19 cellular contexts compared by ENCODE assay signal in genomic region chr2:30867385-30867784, GRCh38.
"Had no signal": no experiment of that assay in that cellular context is flagged by ENCODE, and none has a peak within 500 bp of the region (broad histone marks: within the 10 kb centered on the region; RNA-seq: fewer than 3 reads in every experiment).

No MANE protein-coding gene starts in this region.

- ATAC-seq: activated naive CD4-positive, alpha-beta T cell treated with anti-CD3 and anti-CD28 coated beads, Interleukin-2, amount 50 U/mL, for 72 hours; activated T-cell treated with anti-CD3 and anti-CD28 coated beads, Interleukin-2, amount 50 U/mL, for 72 hours; natural killer cell treated with Interleukin-12 subunit alpha and Interleukin-12 subunit beta and Interleukin-15 and Interleukin-18, amount 100 ng/mL, for 72 hours; WTC11 had no signal

- H3K27ac Mint-ChIP-seq: activated CD4-positive, alpha-beta T cell treated with anti-CD3 and anti-CD28 coated beads, Interleukin-2, amount 10 ng/mL, durations not matched to agents 24 days and 14 days; activated naive CD4-positive, alpha-beta T cell treated with anti-CD3 and anti-CD28 coated beads, Interleukin-2, amount 50 U/mL, for 72 hours; activated T-cell treated with anti-CD3 and anti-CD28 coated beads, Interleukin-2, amount 50 U/mL, for 72 hours; natural killer cell treated with Interleukin-12 subunit alpha and Interleukin-12 subunit beta and Interleukin-15 and Interleukin-18, amount 100 ng/mL, for 72 hours; stimulated activated effector memory CD8-positive, alpha-beta T cell treated with anti-CD3 and anti-CD28 coated beads, Interleukin-12 subunit alpha, Interleukin-12 subunit beta, amount 100 ng/mL, for 72 hours; WTC11 had no signal

- H3K27me3 ChIP-seq: colonic mucosa, thyroid gland had no signal

- FAIRE-seq: kidney had no signal

- DNase-seq: activated CD4-positive, alpha-beta T cell treated with anti-CD3 and anti-CD28 coated beads, Interleukin-2, amount 10 ng/mL, durations not matched to agents 24 days and 14 days; activated CD8-positive, alpha-beta memory T cell treated with anti-CD3 and anti-CD28 coated beads, Interleukin-2, amount 50 U/mL, for 48 hours; activated gamma-delta T cell; activated T-cell treated with anti-CD3 and anti-CD28 coated beads, Interleukin-2, amount 50 U/mL, for 72 hours; caudate nucleus; colonic mucosa; hippocampal formation; kidney; mesendoderm; nucleus accumbens; posterior cingulate gyrus; retina; stimulated activated CD4-positive, alpha-beta T cell treated with anti-CD3 and anti-CD28 coated beads, Interleukin-12 subunit alpha, Interleukin-12 subunit beta, amount 100 ng/mL, for 4 hours; thyroid gland had no signal

- H3K4me3 ChIP-seq: colonic mucosa, esophagus muscularis mucosa, thyroid gland had no signal

- H3K4me3 Mint-ChIP-seq: activated CD4-positive, alpha-beta T cell treated with anti-CD3 and anti-CD28 coated beads, Interleukin-2, amount 10 ng/mL, durations not matched to agents 24 days and 14 days; activated T-cell treated with anti-CD3 and anti-CD28 coated beads, Interleukin-2, amount 50 U/mL, for 72 hours; natural killer cell treated with Interleukin-12 subunit alpha and Interleukin-12 subunit beta and Interleukin-15 and Interleukin-18, amount 100 ng/mL, for 72 hours; stimulated activated effector memory CD8-positive, alpha-beta T cell treated with anti-CD3 and anti-CD28 coated beads, Interleukin-12 subunit alpha, Interleukin-12 subunit beta, amount 100 ng/mL, for 72 hours; WTC11 had no signal

- H3K36me3 Mint-ChIP-seq: activated naive CD4-positive, alpha-beta T cell treated with anti-CD3 and anti-CD28 coated beads, Interleukin-2, amount 50 U/mL, for 72 hours; natural killer cell treated with Interleukin-12 subunit alpha and Interleukin-12 subunit beta and Interleukin-15 and Interleukin-18, amount 100 ng/mL, for 72 hours; stimulated activated effector memory CD8-positive, alpha-beta T cell treated with anti-CD3 and anti-CD28 coated beads, Interleukin-12 subunit alpha, Interleukin-12 subunit beta, amount 100 ng/mL, for 72 hours; WTC11 had no signal

- H3K9me3 Mint-ChIP-seq: activated CD4-positive, alpha-beta T cell treated with anti-CD3 and anti-CD28 coated beads, Interleukin-2, amount 10 ng/mL, durations not matched to agents 24 days and 14 days; activated naive CD4-positive, alpha-beta T cell treated with anti-CD3 and anti-CD28 coated beads, Interleukin-2, amount 50 U/mL, for 72 hours; activated T-cell treated with anti-CD3 and anti-CD28 coated beads, Interleukin-2, amount 50 U/mL, for 72 hours; natural killer cell treated with Interleukin-12 subunit alpha and Interleukin-12 subunit beta and Interleukin-15 and Interleukin-18, amount 100 ng/mL, for 72 hours; stimulated activated effector memory CD8-positive, alpha-beta T cell treated with anti-CD3 and anti-CD28 coated beads, Interleukin-12 subunit alpha, Interleukin-12 subunit beta, amount 100 ng/mL, for 72 hours had no signal

- H3K36me3 ChIP-seq: colonic mucosa, esophagus muscularis mucosa, thyroid gland had no signal
